In genomic region chr7:112022128-112022527, GRCh38 we compare ENCODE assay signal across 16 cellular contexts.
"Had no signal": no experiment of that assay in that cellular context is flagged by ENCODE, and none has a peak within 500 bp of the region (broad histone marks: within the 10 kb centered on the region; RNA-seq: fewer than 3 reads in every experiment).

No MANE protein-coding gene starts in this region.

- H3K9me3 ChIP-seq: adrenal gland, prostate gland, thyroid gland had no signal

- DNase-seq: activated CD4-positive, alpha-beta T cell treated with anti-CD3 and anti-CD28 coated beads for 48 hours; activated naive CD4-positive, alpha-beta T cell treated with anti-CD3 and anti-CD28 coated beads for 36 hours; adrenal gland; central memory CD4-positive, alpha-beta T cell; cortex of kidney; effector CD8-positive, alpha-beta T cell; hypothalamus; kidney glomerular epithelial cell; nephron progenitor cell; stimulated activated CD4-positive, alpha-beta T cell treated with anti-CD3 and anti-CD28 coated beads, Interleukin-15, amount 100 ng/mL, for 24 hours; stimulated activated CD4-positive, alpha-beta T cell treated with anti-CD3 and anti-CD28 coated beads, Interleukin-4, amount 100 ng/mL, for 4 hours; T-helper 1 cell; thyroid gland had no signal

- H3K36me3 ChIP-seq: adrenal gland, prostate gland, thyroid gland had no signal

- H3K27ac ChIP-seq: adrenal gland, epithelial cell of prostate, prostate gland, thyroid gland had no signal

- H3K4me3 ChIP-seq: adrenal gland, prostate gland, thyroid gland had no signal

- H3K27me3 ChIP-seq: adrenal gland, thyroid gland had no signal

- ATAC-seq: WTC11 had no signal

- H3K4me1 ChIP-seq: prostate gland, thyroid gland had no signal
